Comparison of ENCODE assay signal across 8 cellular contexts in genomic region chr2:127387655-127388422, GRCh38. TPM values are rescaled to one million over a fixed set of nuclear protein-coding genes. Genes with fewer than 3 reads are reported as not detected.
DNase-seq lines count a peak whose midpoint lies in the region; ATAC-seq and TF ChIP-seq lines count a peak whose summit lies in the region.

TSS of gene MAP3K2 (minus strand) at chr2:127387975. CDS start at chr2:127343129, 44,846 bp downstream.

- intact Hi-C loops in A673 (cut with micrococcal nuclease; ENCODE audit: unreplicated experiment) (no loop called here), breast epithelium (cut with DNase I; ENCODE audit: low total_unique reads) (no loop called here)

- CTCF ChIA-PET in A673 (lab: Charles Lee), result no interaction called here

- peak; percentile 95 for DNase-seq in A673 (ENCODE audit: low spot score)
- DNase-seq in NCI-H2196 (lab: John Stamatoyannopoulos, UW; ENCODE audit: unreplicated experiment), result peak; percentile 98
- DNase-seq in WERI-Rb-1, result peak; percentile 91
- DNase-seq in breast epithelium (ENCODE audit: low spot score in 2 of 2), result peak; percentile 91

- peak; percentile 72 for ATAC-seq in GM18867 (IDR thresholded peaks at IDR 0.05; ENCODE audit: unreplicated experiment)
- ATAC-seq in HG03097 (IDR thresholded peaks at IDR 0.05; ENCODE audit: low FRiP score, unreplicated experiment), result peak; percentile 76

- peak; percentile 26 for TF ChIP-seq POLR2A in breast epithelium (IDR thresholded peaks at IDR 0.05)

- H3K36me3 ChIP-seq in A673 (ENCODE audit: insufficient read depth, low read length, poor library complexity, severe bottlenecking) (no peaks in the 10 kb centered on the region), WERI-Rb-1 (peaks cover 3% of the 10 kb centered on the region), breast epithelium (no peaks in the 10 kb centered on the region), iPS-20b (ENCODE audit: insufficient read depth, low read depth, low read length) (no peaks in the 10 kb centered on the region)

- H3K27ac ChIP-seq in A673 (ENCODE audit: low read depth, low read length, poor library complexity, severe bottlenecking) (peak within 1 kb of the TSS; percentile 100), WERI-Rb-1 (peak within 1 kb of the TSS; percentile 97), breast epithelium (peak within 1 kb of the TSS; percentile 96 to 99), iPS-20b (ENCODE audit: low read length) (no peak within 1 kb of the TSS), skin epidermis (peak within 1 kb of the TSS; percentile 99 to 100 (median 100))

- H3K9me3 ChIP-seq in A673 (ENCODE audit: low read depth, low read length, poor library complexity, severe bottlenecking) (no peaks in the 10 kb centered on the region), WERI-Rb-1 (ENCODE audit: severe bottlenecking) (no peaks in the 10 kb centered on the region), breast epithelium (no peaks in the 10 kb centered on the region), iPS-20b (ENCODE audit: insufficient read depth, low read depth, low read length) (no peaks in the 10 kb centered on the region)

- no TSS peak for BruUV-seq in A673 (replicated peaks; lab: Mats Ljungman, UMichigan)

- H3K4me1 ChIP-seq in A673 (ENCODE audit: insufficient read depth, low read length, poor library complexity, severe bottlenecking) (peaks cover 17% of the 10 kb centered on the region), breast epithelium (peaks cover 0 to 9% of the 10 kb centered on the region in 2 donors), iPS-20b (ENCODE audit: insufficient read depth, low read length) (peaks cover 9% of the 10 kb centered on the region; the same call in 1 of the 2 replicates)

- H3K27me3 ChIP-seq in A673 (replicated peaks; ENCODE audit: insufficient read depth, low read depth, low read length, poor library complexity) (no peaks in the 10 kb centered on the region), WERI-Rb-1 (ENCODE audit: insufficient read depth, low read depth, severe bottlenecking) (no peaks in the 10 kb centered on the region), breast epithelium (no peaks in the 10 kb centered on the region), iPS-20b (ENCODE audit: insufficient read depth, low read length) (peaks cover 7% of the 10 kb centered on the region; the same call in 1 of the 2 replicates)

- H3K4me3 ChIP-seq in A673 (ENCODE audit: low read depth, low read length, poor library complexity, severe bottlenecking), result peak within 1 kb of the TSS; percentile 95
- H3K4me3 ChIP-seq in WERI-Rb-1 (ENCODE audit: low read depth, low read length), result peak within 1 kb of the TSS; percentile 68
- H3K4me3 ChIP-seq in breast epithelium, result peak within 1 kb of the TSS; percentile 74 to 95 (median 89)
- H3K4me3 ChIP-seq in iPS-20b (ENCODE audit: low read length), result peak within 1 kb of the TSS; percentile 99
- H3K4me3 ChIP-seq in skin epidermis, result peak within 1 kb of the TSS; percentile 65 to 94 (median 92)

- POLR2A ChIA-PET in A673 (lab: Charles Lee; ENCODE audit: low non-redundant PET), result no interaction called here

- TF ChIP-seq CTCF in A673 (conservative IDR thresholded peaks at IDR 0.05; ENCODE audit: low read depth, low read length) (no peak), WERI-Rb-1 (IDR thresholded peaks at IDR 0.05; ENCODE audit: low read depth, low read length) (no peak), breast epithelium (IDR thresholded peaks at IDR 0.05) (no peak)

- H3K9ac ChIP-seq in iPS-20b (ENCODE audit: low read depth, low read length), result peak within 1 kb of the TSS; percentile 82; the same call in 1 of the 2 replicates

RNA-seq across cellular contexts. Expression of gene MAP3K2, which starts in this region (rescaled TPM):
- total RNA-seq in A673 (2021), result 54.8 and 55.1 TPM in 2 replicates
- 10 to 100 TPM; 55.7 to 62.2 (median 58.4) TPM for total RNA-seq in breast epithelium
